ENCODE assay signal across 8 cellular contexts in genomic region chr10:56823849-56824248, GRCh38.
DNase-seq lines count a peak whose midpoint lies in the region; ATAC-seq and TF ChIP-seq lines count a peak whose summit lies in the region.

No MANE protein-coding gene starts in this region.

- no peak for TF ChIP-seq POLR2A in NB4 (IDR thresholded peaks at IDR 0.05; ENCODE audit: extremely low read depth, insufficient read length)

- no peak for DNase-seq in GM12864 (ENCODE audit: low read depth)
- peak; percentile 3 for DNase-seq in H7
- DNase-seq in NB4 (ENCODE audit: low read depth): peak; percentile 46
- DNase-seq in iPS DF 6.9 (ENCODE audit: low read depth, low spot score): peak; percentile 29
- DNase-seq in COLO668 (lab: John Stamatoyannopoulos, UW; ENCODE audit: unreplicated experiment): no peak
- DNase-seq in OCI-M2 (lab: John Stamatoyannopoulos, UW; ENCODE audit: unreplicated experiment): no peak
- DNase-seq in left ventricle myocardium inferior: no peak

- H3K9me3 ChIP-seq in iPS DF 6.9 (ENCODE audit: control insufficient read depth, insufficient read depth, low read length) (no peaks in the 10 kb centered on the region), left ventricle myocardium inferior (replicated peaks) (peaks cover 64% of the 10 kb centered on the region)

- H3K4me3 ChIP-seq in GM12864 (ENCODE audit: low read depth, low read length): no peak overlapping the region
- no peak overlapping the region for H3K4me3 ChIP-seq in H7 (ENCODE audit: insufficient read depth, low read depth, low read length)
- no peak overlapping the region for H3K4me3 ChIP-seq in NB4 (ENCODE audit: low read depth, low read length)
- no peak overlapping the region for H3K4me3 ChIP-seq in iPS DF 6.9 (ENCODE audit: low read length)
- no peak overlapping the region for H3K4me3 ChIP-seq in left ventricle myocardium inferior

- ATAC-seq in esophagus mucosa: no peak

- TF ChIP-seq CTCF in GM12864 (IDR thresholded peaks at IDR 0.05; ENCODE audit: low read depth, low read length, missing control alignments) (peak; percentile 38), NB4 (IDR thresholded peaks at IDR 0.05; ENCODE audit: low read depth, low read length) (peak; percentile 67), left ventricle myocardium inferior (IDR thresholded peaks at IDR 0.05; ENCODE audit: borderline replicate concordance) (no peak)

- no CpG with 5 or more reads among the region's 1 CpG for WGBS in iPS DF 6.9 (ENCODE audit: insufficient coverage, insufficient read length)

- intact Hi-C loops in left ventricle myocardium inferior (cut with micrococcal nuclease): no loop called here

- no peak overlapping the region for H3K27ac ChIP-seq in iPS DF 6.9 (ENCODE audit: low read length)
- no peak overlapping the region for H3K27ac ChIP-seq in left ventricle myocardium inferior (replicated peaks)

- H3K4me1 ChIP-seq in iPS DF 6.9 (ENCODE audit: control insufficient read depth, insufficient read depth, low read length): no peaks in the 10 kb centered on the region
- H3K4me1 ChIP-seq in left ventricle myocardium inferior: no peaks in the 10 kb centered on the region

- no peaks in the 10 kb centered on the region for H3K27me3 ChIP-seq in H7 (ENCODE audit: control insufficient read depth, insufficient read depth, low read length)
- H3K27me3 ChIP-seq in iPS DF 6.9 (ENCODE audit: control insufficient read depth, insufficient read depth, low read length): no peaks in the 10 kb centered on the region
- no peaks in the 10 kb centered on the region for H3K27me3 ChIP-seq in left ventricle myocardium inferior (ENCODE audit: low read depth)

- H3K36me3 ChIP-seq in H7 (replicated peaks; ENCODE audit: control insufficient read depth, insufficient read depth, low read length) (no peaks in the 10 kb centered on the region), iPS DF 6.9 (ENCODE audit: control insufficient read depth, insufficient read depth, low read length) (no peaks in the 10 kb centered on the region), left ventricle myocardium inferior (no peaks in the 10 kb centered on the region)

Comparison
In these comparisons a context has a peak if more than half of its experiments do, and no peak if none do; other contexts are left out.
1. DNase-seq: peak in H7 (single experiment), NB4 (single experiment) and iPS DF 6.9 (single experiment); none in GM12864 (single experiment), COLO668 (single experiment), OCI-M2 (single experiment) and left ventricle myocardium inferior (single experiment).